Comparison of ENCODE assay signal across 9 cellular contexts in the genomic region with DNA sequence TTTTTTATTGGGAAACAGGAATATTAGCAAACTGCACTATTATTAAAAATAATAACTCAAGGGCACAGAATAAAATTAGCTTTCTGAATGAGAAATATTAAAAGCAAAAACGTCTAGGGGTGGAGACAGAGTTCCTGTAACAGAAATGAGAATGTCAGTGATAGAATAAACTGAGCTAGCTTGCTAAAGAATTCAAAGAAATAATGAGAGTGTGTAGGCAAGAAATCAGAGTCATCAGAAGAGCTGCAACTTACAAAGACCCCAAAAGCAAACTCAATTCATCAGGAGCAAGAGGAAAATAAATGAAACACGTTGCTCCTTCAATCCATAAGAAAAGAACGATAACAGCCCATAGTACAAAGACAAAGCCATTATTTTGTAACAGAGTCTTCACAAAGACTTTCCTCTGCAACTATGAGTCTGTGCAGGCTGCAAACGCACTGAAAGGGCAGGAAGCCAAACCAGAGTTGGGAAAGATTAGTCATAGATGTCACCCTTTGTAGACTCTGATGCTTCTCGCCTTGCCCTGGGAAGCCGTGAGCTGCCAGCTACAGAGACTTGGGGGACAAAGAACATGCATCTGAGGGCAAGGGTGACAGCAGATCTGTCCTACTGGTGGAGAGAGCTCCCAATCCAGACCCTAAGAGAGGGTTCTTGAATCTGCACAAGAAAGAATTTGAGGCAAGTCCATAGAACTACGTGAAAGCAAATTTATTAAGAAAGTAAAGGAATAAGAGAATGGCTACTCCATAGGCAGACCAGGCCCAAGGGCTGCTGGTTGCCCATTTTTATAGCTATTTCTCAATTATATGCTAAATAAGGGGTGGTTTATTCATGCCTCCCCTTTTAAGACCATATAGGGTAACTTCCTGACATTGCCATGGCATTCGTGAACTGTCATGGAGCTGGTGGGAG. TPM values are rescaled to one million over a fixed set of nuclear protein-coding genes. Genes with fewer than 3 reads are reported as not detected.
DNase-seq lines count a peak whose midpoint lies in the region; ATAC-seq lines count a peak whose summit lies in the region.
"Had no signal": no experiment of that assay in that cellular context is flagged by ENCODE, and none has a peak within 500 bp of the region (broad histone marks: within the 10 kb centered on the region; RNA-seq: fewer than 3 reads in every experiment).

No MANE protein-coding gene starts in this region.

- no peak overlapping the region for H3K4me3 Mint-ChIP-seq in activated CD8-positive, alpha-beta memory T cell treated with anti-CD3 and anti-CD28 coated beads, Interleukin-2, amount 10 ng/mL, durations not matched to agents 7 days and 5 days

- peak overlapping the region; percentile 20 for H3K27ac ChIP-seq in temporal lobe (ENCODE audit: low read depth, low read length)

- no peaks in the 10 kb centered on the region for H3K4me1 Mint-ChIP-seq in activated CD8-positive, alpha-beta memory T cell treated with anti-CD3 and anti-CD28 coated beads, Interleukin-2, amount 10 ng/mL, durations not matched to agents 7 days and 5 days

- H3K9me3 Mint-ChIP-seq in activated CD8-positive, alpha-beta memory T cell treated with anti-CD3 and anti-CD28 coated beads, Interleukin-2, amount 10 ng/mL, durations not matched to agents 7 days and 5 days (ENCODE audit: low read depth), result peaks cover 3% of the 10 kb centered on the region

- no peak overlapping the region for H3K27ac Mint-ChIP-seq in activated CD8-positive, alpha-beta memory T cell treated with anti-CD3 and anti-CD28 coated beads, Interleukin-2, amount 10 ng/mL, durations not matched to agents 7 days and 5 days

- peaks cover 21% of the 10 kb centered on the region for H3K27me3 Mint-ChIP-seq in activated CD8-positive, alpha-beta memory T cell treated with anti-CD3 and anti-CD28 coated beads, Interleukin-2, amount 10 ng/mL, durations not matched to agents 7 days and 5 days

- no peaks in the 10 kb centered on the region for H3K36me3 Mint-ChIP-seq in activated CD8-positive, alpha-beta memory T cell treated with anti-CD3 and anti-CD28 coated beads, Interleukin-2, amount 10 ng/mL, durations not matched to agents 7 days and 5 days

- ATAC-seq in activated CD8-positive, alpha-beta memory T cell treated with anti-CD3 and anti-CD28 coated beads, Interleukin-2, amount 10 ng/mL, durations not matched to agents 7 days and 5 days, result no peak
- ATAC-seq in GM21825 (IDR thresholded peaks at IDR 0.05; ENCODE audit: unreplicated experiment), result no peak

- CTCF ChIA-PET in activated CD8-positive, alpha-beta memory T cell treated with anti-CD3 and anti-CD28 coated beads, Interleukin-2, amount 10 ng/mL, durations not matched to agents 7 days and 5 days (lab: Charles Lee), result no interaction called here

- DNase-seq in NCI-H2196 (lab: John Stamatoyannopoulos, UW; ENCODE audit: unreplicated experiment) (peak; percentile 2), NCI-H2196 treated with DMSO at 0.1 percent for 48 hours (lab: John Stamatoyannopoulos, UW; ENCODE audit: unreplicated experiment) (no peak), astrocyte of the hippocampus (ENCODE audit: low read depth, low spot score) (peak; percentile 97), kidney glomerular epithelial cell (lab: John Stamatoyannopoulos, UW) (peak; percentile 75), middle frontal gyrus (ENCODE audit: extremely low spot score, low spot score) (no peak)
- no peak for DNase-seq in activated CD8-positive, alpha-beta memory T cell treated with anti-CD3 and anti-CD28 coated beads, Interleukin-2, amount 10 ng/mL, durations not matched to agents 7 days and 5 days
- DNase-seq: SIG-M5 had no signal

RNA-seq across cellular contexts. Expression of a gene that starts 40.8 kb away (rescaled TPM):
- total RNA-seq in temporal lobe, result 59.0 TPM
- total RNA-seq in activated CD8-positive, alpha-beta memory T cell treated with anti-CD3 and anti-CD28 coated beads, Interleukin-2, amount 10 ng/mL, durations not matched to agents 7 days and 5 days, result not detected

Comparison
In these comparisons a context has a peak if more than half of its experiments do, and no peak if none do; other contexts are left out.
1. DNase-seq: peak in NCI-H2196 (single experiment), astrocyte of the hippocampus (single experiment) and kidney glomerular epithelial cell (single experiment); none in NCI-H2196 treated with DMSO at 0.1 percent for 48 hours (single experiment), activated CD8-positive, alpha-beta memory T cell treated with anti-CD3 and anti-CD28 coated beads, Interleukin-2, amount 10 ng/mL, durations not matched to agents 7 days and 5 days (single experiment) and middle frontal gyrus (single experiment).
2. RNA of a gene that starts 40.8 kb away (total RNA-seq): 59.0 TPM in temporal lobe (single experiment); not detected in activated CD8-positive, alpha-beta memory T cell treated with anti-CD3 and anti-CD28 coated beads, Interleukin-2, amount 10 ng/mL, durations not matched to agents 7 days and 5 days; every median in the first group is over 10 times any median in the second.